Comparison of ENCODE assay signal across 15 cellular contexts in genomic region chr15:35958021-35958420, GRCh38.
A peak's percentile ranks its signal among the peaks of the same experiment; 100 is the strongest.
DNase-seq lines count a peak whose midpoint lies in the region; ATAC-seq and TF ChIP-seq lines count a peak whose summit lies in the region.
"Had no signal": no experiment of that assay in that cellular context is flagged by ENCODE, and none has a peak within 500 bp of the region (broad histone marks: within the 10 kb centered on the region; RNA-seq: fewer than 3 reads in every experiment).

No MANE protein-coding gene starts in this region.

- WGBS in mesenchymal stem cell = 80% methylated on average over 2 of the region's 2 CpGs

- no peak overlapping the region for H3K4ac ChIP-seq in mesenchymal stem cell (ENCODE audit: low read depth in 1 of 2, low read length in 2 of 2)

- H2BK12ac ChIP-seq in mesenchymal stem cell (ENCODE audit: low read length in 2 of 2) = no peak overlapping the region

- ATAC-seq in HG03432 (IDR thresholded peaks at IDR 0.05; ENCODE audit: unreplicated experiment) = no peak
- ATAC-seq in HG03460 (IDR thresholded peaks at IDR 0.05; ENCODE audit: unreplicated experiment) = no peak
- ATAC-seq: stimulated activated naive CD8-positive, alpha-beta T cell treated with anti-CD3 and anti-CD28 coated beads, Interleukin-15, Interleukin-2, amounts not matched to agents 100 U/mL and 50 U/mL, for 24 hours had no signal

- H3K18ac ChIP-seq in mesenchymal stem cell (ENCODE audit: low read depth in 1 of 2, low read length in 2 of 2) = no peak overlapping the region

- no peak overlapping the region for H2AFZ ChIP-seq in mesenchymal stem cell (ENCODE audit: low read depth, low read length)

- H3K9ac ChIP-seq in endocrine pancreas (ENCODE audit: control insufficient read depth, insufficient read depth, low read length) (no peak overlapping the region), mesenchymal stem cell (ENCODE audit: low read length) (no peak overlapping the region)

- DNase-seq in COR-L47 (lab: John Stamatoyannopoulos, UW) = peak; percentile 89
- peak; percentile 83 for DNase-seq in NCI-H1105 (lab: John Stamatoyannopoulos, UW)
- DNase-seq in NCI-H69 (lab: John Stamatoyannopoulos, UW) = peak; percentile 98
- DNase-seq in GM10248 (ENCODE audit: extremely low spot score) = no peak
- DNase-seq in mesenchymal stem cell = no peak
- DNase-seq: activated CD8-positive, alpha-beta memory T cell treated with anti-CD3 and anti-CD28 coated beads, Interleukin-2, amount 50 U/mL, for 4 hours; activated naive CD8-positive, alpha-beta T cell treated with anti-CD3 and anti-CD28 coated beads, Interleukin-2, amount 10 ng/mL, durations not matched to agents 7 days and 5 days; dermis blood vessel endothelial cell; naive B cell; Right ventricle myocardium superior; stimulated activated naive CD8-positive, alpha-beta T cell treated with anti-CD3 and anti-CD28 coated beads, Interleukin-15, Interleukin-2, amounts not matched to agents 100 U/mL and 50 U/mL, for 24 hours had no signal

- H4K8ac ChIP-seq in mesenchymal stem cell (ENCODE audit: low read length) = no peak overlapping the region

- no peak for TF ChIP-seq CTCF in GM10248 (IDR thresholded peaks at IDR 0.05; ENCODE audit: control extremely low read depth, extremely low read depth, low read depth, missing control alignments)

- no peak overlapping the region for H2AK5ac ChIP-seq in mesenchymal stem cell (ENCODE audit: low read length, severe bottlenecking)

- no peak overlapping the region for H3K4me2 ChIP-seq in mesenchymal stem cell (ENCODE audit: low read length, poor library complexity, severe bottlenecking)

- no peaks in the 10 kb centered on the region for H3K4me1 ChIP-seq in endocrine pancreas (ENCODE audit: control insufficient read depth, insufficient read depth, low read length)
- no peaks in the 10 kb centered on the region for H3K4me1 ChIP-seq in mesenchymal stem cell (ENCODE audit: control insufficient read depth, insufficient read depth, low read depth, low read length)
- H3K4me1 ChIP-seq: right atrium auricular region had no signal

- H3K9me3 ChIP-seq in endocrine pancreas (ENCODE audit: control insufficient read depth, low read length) (no peaks in the 10 kb centered on the region), mesenchymal stem cell (ENCODE audit: control insufficient read depth, low read length) (no peaks in the 10 kb centered on the region)
- H3K9me3 ChIP-seq: right atrium auricular region had no signal

- no peaks in the 10 kb centered on the region for H3K36me3 ChIP-seq in endocrine pancreas (ENCODE audit: control insufficient read depth, insufficient read depth, low read length)
- no peaks in the 10 kb centered on the region for H3K36me3 ChIP-seq in mesenchymal stem cell (ENCODE audit: control insufficient read depth in 1 of 2, insufficient read depth in 2 of 2, low read depth in 1 of 2, low read length in 2 of 2)
- H3K36me3 ChIP-seq: right atrium auricular region had no signal

- H3K4me3 ChIP-seq in endocrine pancreas (ENCODE audit: control insufficient read depth, insufficient read depth, low read length) (peak overlapping the region; percentile 14), mesenchymal stem cell (ENCODE audit: insufficient read depth in 1 of 2, low read depth in 1 of 2, low read length in 2 of 2) (no peak overlapping the region)
- H3K4me3 ChIP-seq: right atrium auricular region had no signal

- no peak overlapping the region for H3K23ac ChIP-seq in mesenchymal stem cell (ENCODE audit: low read length in 2 of 2)

- no peak overlapping the region for H2BK5ac ChIP-seq in mesenchymal stem cell (ENCODE audit: low read depth, low read length, poor library complexity, severe bottlenecking)

- POLR2A ChIA-PET in GM10248 (lab: Yijun Ruan, JAX) = no interaction called here

- no peaks in the 10 kb centered on the region for H3K79me1 ChIP-seq in mesenchymal stem cell (replicated peaks; ENCODE audit: low read length, poor library complexity, severe bottlenecking)

- H3K14ac ChIP-seq in mesenchymal stem cell (ENCODE audit: low read length in 2 of 2) = no peak overlapping the region

- CTCF ChIA-PET in GM10248 (lab: Yijun Ruan, JAX) = no interaction called here

- no peak overlapping the region for H2BK120ac ChIP-seq in mesenchymal stem cell (ENCODE audit: low read depth, low read length)

- peaks cover 3% of the 10 kb centered on the region for H3K27me3 ChIP-seq in endocrine pancreas (ENCODE audit: control insufficient read depth, insufficient read depth, low read length)
- H3K27me3 ChIP-seq in mesenchymal stem cell (ENCODE audit: control insufficient read depth in 1 of 2, insufficient read depth in 1 of 2, low read length in 2 of 2) = peaks cover 0 to 44% of the 10 kb centered on the region in 2 experiments
- H3K27me3 ChIP-seq: right atrium auricular region had no signal

- H4K91ac ChIP-seq in mesenchymal stem cell (ENCODE audit: low read length) = no peak overlapping the region

- H2BK15ac ChIP-seq in mesenchymal stem cell (ENCODE audit: low read depth, poor library complexity, severe bottlenecking) = no peak overlapping the region

- H3K27ac ChIP-seq in mesenchymal stem cell (ENCODE audit: low read length, poor library complexity, severe bottlenecking) = no peak overlapping the region
- H3K27ac ChIP-seq: right atrium auricular region had no signal

Comparison
In these comparisons a context has a peak if more than half of its experiments do, and no peak if none do; other contexts are left out.
1. DNase-seq: peak in COR-L47 (single experiment), NCI-H1105 (single experiment) and NCI-H69 (single experiment); none in GM10248 (single experiment) and mesenchymal stem cell (single experiment).